ENCODE assay signal across 1 cellular context in the genomic region with DNA sequence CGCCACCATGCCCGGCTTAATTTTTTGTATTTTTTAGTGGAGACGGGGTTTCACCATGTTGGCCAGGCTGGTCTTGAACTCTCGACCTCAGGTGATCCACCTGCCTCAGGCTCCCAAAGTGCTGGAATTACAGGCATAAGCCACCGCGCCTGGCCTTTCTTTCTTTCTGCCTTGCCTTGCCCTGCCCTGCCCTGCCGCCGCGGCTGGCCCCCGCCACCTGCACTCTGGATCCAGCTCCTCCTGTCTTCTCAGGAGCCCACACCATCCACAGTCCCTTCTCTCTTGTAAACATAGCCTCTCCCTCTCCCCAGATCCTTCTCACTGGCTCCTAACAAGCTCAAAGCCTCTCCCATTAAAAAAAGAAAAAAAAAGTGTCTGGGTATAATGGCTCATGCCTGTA. TPM values are rescaled to one million over a fixed set of nuclear protein-coding genes. Genes with fewer than 3 reads are reported as not detected.
"Had no signal": no experiment of that assay in that cellular context is flagged by ENCODE, and none has a peak within 500 bp of the region (broad histone marks: within the 10 kb centered on the region; RNA-seq: fewer than 3 reads in every experiment).

No MANE protein-coding gene starts in this region.

RNA-seq across cellular contexts. Expression of a gene that starts 44.4 kb away (rescaled TPM):
- total RNA-seq: Right ventricle myocardium superior had no signal
